Comparison of ENCODE assay signal across 1 cellular context in genomic region chr19:57559008-57559403, GRCh38.
TF ChIP-seq lines count a peak whose summit lies in the region.

No MANE protein-coding gene starts in this region.

TF ChIP-seq in H1, 55 proteins besides CTCF, POLR2A, EP300 and RAD21:
- TF ChIP-seq MAX (IDR thresholded peaks at IDR 0.05) (peak; percentile 52; the same call in 1 of the 2 replicates), ATF3 (IDR thresholded peaks at IDR 0.05; ENCODE audit: insufficient read depth, low read depth, low read length) (no peak), E2F6 (IDR thresholded peaks at IDR 0.05) (peak; percentile 66), ATF2 (IDR thresholded peaks at IDR 0.05; ENCODE audit: low read length) (no peak), SAP30 (IDR thresholded peaks at IDR 0.05; ENCODE audit: insufficient read depth, insufficient replicate concordance, low read length) (no peak), SP2 (IDR thresholded peaks at IDR 0.05; ENCODE audit: low read length) (no peak)
